Comparison of ENCODE assay signal across 21 cellular contexts in the genomic region with DNA sequence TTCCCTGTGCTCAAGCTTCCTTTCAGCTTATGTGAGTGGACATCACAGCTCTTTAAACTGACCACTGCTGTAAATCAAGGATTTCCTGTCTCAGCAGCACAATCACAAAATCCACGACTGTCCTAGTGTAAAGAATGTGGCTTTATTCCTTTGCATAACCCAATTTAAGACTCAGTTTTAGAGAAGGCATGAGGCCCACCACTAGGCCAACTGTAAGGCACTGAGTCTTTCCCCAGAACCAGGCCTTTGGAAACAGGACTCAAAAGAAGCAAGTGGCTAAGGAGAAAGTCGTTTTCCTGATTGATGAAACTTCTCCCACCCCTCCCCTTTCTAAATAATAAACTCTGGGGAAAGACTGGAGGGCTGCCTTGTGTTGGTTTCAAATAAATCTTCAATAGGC. TPM values are rescaled to one million over a fixed set of nuclear protein-coding genes. Genes with fewer than 3 reads are reported as not detected.
"Had no signal": no experiment of that assay in that cellular context is flagged by ENCODE, and none has a peak within 500 bp of the region (broad histone marks: within the 10 kb centered on the region; RNA-seq: fewer than 3 reads in every experiment).

No MANE protein-coding gene starts in this region.

- ATAC-seq: activated CD4-positive, CD25-positive, alpha-beta regulatory T cell treated with anti-CD3 and anti-CD28 coated beads, Interleukin-2, amount 50 U/mL, for 24 hours; heart left ventricle; right cardiac atrium; SK-N-SH treated with all-trans-retinoic acid at 6 μM for 48 hours had no signal

- H3K4me3 Mint-ChIP-seq: activated naive CD4-positive, alpha-beta T cell treated with anti-CD3 and anti-CD28 coated beads for 36 hours; mesothelial cell of epicardium had no signal

- H3K4me1 ChIP-seq: colonic mucosa, prostate gland had no signal

- FAIRE-seq: frontal cortex, islet of Langerhans had no signal

- H3K27ac Mint-ChIP-seq: activated naive CD4-positive, alpha-beta T cell treated with anti-CD3 and anti-CD28 coated beads for 36 hours; activated T-helper 2 cell treated with anti-CD3 and anti-CD28 coated beads, Interferon-gamma antibody, Interleukin-2, Interleukin-4, amounts not matched to agents 10 μg/mL and 5 μg/mL and 100 μg/mL, durations not matched to agents 14 hours and 24 hours and 36 hours; mesothelial cell of epicardium had no signal

- DNase-seq: activated naive CD4-positive, alpha-beta T cell treated with anti-CD3 and anti-CD28 coated beads for 36 hours; activated T-cell treated with anti-CD3 and anti-CD28 coated beads, Interleukin-2, amount 50 U/mL, for 1 hour; colonic mucosa; heart left ventricle; right cardiac atrium; stomach; T-helper 1 cell; trophoblast cell had no signal

- H3K36me3 ChIP-seq: ascending aorta, colonic mucosa, heart left ventricle, prostate gland, stomach had no signal

- H3K9me3 Mint-ChIP-seq: activated naive CD4-positive, alpha-beta T cell treated with anti-CD3 and anti-CD28 coated beads for 36 hours; mesothelial cell of epicardium had no signal

- H3K4me3 ChIP-seq: ascending aorta, colonic mucosa, heart left ventricle, lung, prostate gland, skin epidermis, stomach had no signal

- H3K36me3 Mint-ChIP-seq: mesothelial cell of epicardium had no signal

- H3K9me3 ChIP-seq: ascending aorta, colonic mucosa, heart left ventricle, prostate gland had no signal

- H3K27ac ChIP-seq: ascending aorta, colonic mucosa, heart left ventricle, prostate gland, skin epidermis, stomach had no signal

RNA-seq across cellular contexts. Expression of gene OLIG3, which starts 3.7 kb away (rescaled TPM):
- total RNA-seq: activated naive CD4-positive, alpha-beta T cell treated with anti-CD3 and anti-CD28 coated beads for 36 hours; activated T-helper 2 cell treated with anti-CD3 and anti-CD28 coated beads, Interferon-gamma antibody, Interleukin-2, Interleukin-4, amounts not matched to agents 10 μg/mL and 5 μg/mL and 100 μg/mL, durations not matched to agents 14 hours and 24 hours and 36 hours; ascending aorta; colonic mucosa; epithelial cell of proximal tubule; frontal cortex; heart left ventricle; lung; osteocyte; prostate gland; right cardiac atrium; stomach; temporal lobe had no signal
- polyA plus RNA-seq: heart left ventricle, lung, right cardiac atrium, stomach had no signal
